In the genomic region with DNA sequence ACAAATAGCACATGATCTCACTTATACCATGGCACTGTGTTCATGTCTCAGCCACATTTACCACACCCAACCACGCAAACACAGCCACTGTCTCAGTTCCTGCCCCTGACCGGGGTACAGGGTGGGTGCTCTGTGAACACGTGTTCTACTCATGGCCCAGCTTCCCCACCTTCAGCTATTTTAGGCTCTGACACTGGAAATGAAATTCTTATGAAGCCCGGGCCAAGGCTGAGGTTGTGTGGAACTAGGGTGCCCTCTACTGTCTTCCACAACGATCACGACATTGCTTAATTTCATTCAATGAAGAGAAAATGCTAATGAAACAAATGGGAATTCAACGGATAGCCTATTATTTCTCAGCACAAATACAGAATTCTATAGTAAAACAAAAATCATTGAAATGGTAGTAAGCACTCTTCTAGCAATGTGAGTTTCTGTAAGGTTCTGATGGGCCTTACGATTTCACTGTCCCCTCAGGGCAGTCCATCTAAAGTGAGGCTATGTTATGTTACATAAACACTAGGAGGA, we compare ENCODE assay signal across 8 cellular contexts. TPM values are rescaled to one million over a fixed set of nuclear protein-coding genes. Genes with fewer than 3 reads are reported as not detected.
DNase-seq lines count a peak whose midpoint lies in the region; ATAC-seq and TF ChIP-seq lines count a peak whose summit lies in the region.

No MANE protein-coding gene starts in this region.

- intact Hi-C loops in PC-3 (cut with micrococcal nuclease): loop anchor here (1.0 kb wide), 1 partner anchor 917 kb away; no protein-coding TSS in a partner anchor

- H2AFZ ChIP-seq in PC-3 (ENCODE audit: low read length): no peak overlapping the region

- H3K27me3 ChIP-seq in PC-3 (ENCODE audit: low read length): peaks cover 24% of the 10 kb centered on the region
- H3K27me3 ChIP-seq in foreskin keratinocyte: peaks cover 45% of the 10 kb centered on the region

- no peak overlapping the region for H3K4me2 ChIP-seq in PC-3 (ENCODE audit: low read length)

- no peaks in the 10 kb centered on the region for H3K9me3 ChIP-seq in PC-3 (ENCODE audit: low read length)

- BruUV-seq in PC-3 (replicated peaks; lab: Mats Ljungman, UMichigan): no TSS peak

- H3K27ac ChIP-seq in C4-2B (no peak overlapping the region), PC-3 (ENCODE audit: low read length) (no peak overlapping the region), foreskin keratinocyte (no peak overlapping the region)

- H3F3A ChIP-seq in PC-3 (ENCODE audit: low read length, unreplicated experiment): no peaks in the 10 kb centered on the region

- no peak overlapping the region for H3K9ac ChIP-seq in PC-3 (ENCODE audit: low read length)

- peak; percentile 41 for DNase-seq in Jurkat, Clone E6-1 (ENCODE audit: low read depth, low spot score)
- DNase-seq in PC-3: peak; percentile 60
- peak in 1 of 2 donors; percentile 15 for DNase-seq in foreskin keratinocyte
- peak; percentile 57 for DNase-seq in putamen (ENCODE audit: low spot score)

- peak; percentile 87 for TF ChIP-seq CTCF in C4-2B (conservative IDR thresholded peaks at IDR 0.05)
- peak; percentile 84 for TF ChIP-seq CTCF in PC-3 (conservative IDR thresholded peaks at IDR 0.05; ENCODE audit: low read depth, low read length)
- peak; percentile 67 for TF ChIP-seq CTCF in foreskin keratinocyte (conservative IDR thresholded peaks at IDR 0.05)

- H3K79me2 ChIP-seq in PC-3 (ENCODE audit: low read length): no peaks in the 10 kb centered on the region

- H4K20me1 ChIP-seq in PC-3 (ENCODE audit: low read length): no peaks in the 10 kb centered on the region

- H3K9me2 ChIP-seq in PC-3 (replicated peaks; ENCODE audit: low read length): no peaks in the 10 kb centered on the region

- H3K4me1 ChIP-seq in PC-3 (ENCODE audit: insufficient read depth, low read length) (no peaks in the 10 kb centered on the region), foreskin keratinocyte (no peaks in the 10 kb centered on the region)

- H3K36me3 ChIP-seq in PC-3 (ENCODE audit: low read depth, low read length): no peaks in the 10 kb centered on the region

- POLR2A ChIA-PET in PC-3 (lab: Charles Lee; ENCODE audit: unreplicated experiment): no interaction called here

- H3K4me3 ChIP-seq in Jurkat, Clone E6-1 (ENCODE audit: low read length): no peak overlapping the region
- no peak overlapping the region for H3K4me3 ChIP-seq in PC-3 (ENCODE audit: low read length)

- CTCF ChIA-PET in PC-3 (lab: Charles Lee): no interaction called here

- ATAC-seq in PC-3 (peak; percentile 74), foreskin keratinocyte (peak; percentile 32), GM19395 (IDR thresholded peaks at IDR 0.05; ENCODE audit: unreplicated experiment) (no peak), GM19455 (IDR thresholded peaks at IDR 0.05; ENCODE audit: unreplicated experiment) (no peak), HG02840 (IDR thresholded peaks at IDR 0.05; ENCODE audit: low FRiP score, unreplicated experiment) (no peak)

RNA-seq across cellular contexts. Expression of gene GABRA5, which starts 2.1 kb away (rescaled TPM):
- polyA plus RNA-seq in Jurkat, Clone E6-1 (2012; ENCODE audit: insufficient read depth, insufficient read length): not detected
- total RNA-seq in PC-3 (2014; rRNA removed): not detected in 2 replicates
- total RNA-seq in foreskin keratinocyte: not detected in 2 replicates
- polyA plus RNA-seq in foreskin keratinocyte: not detected in 2 replicates

Comparison
In these comparisons a context has a peak if more than half of its experiments do, and no peak if none do; other contexts are left out.
1. ATAC-seq: peak in PC-3 (single experiment) and foreskin keratinocyte (single experiment); none in GM19395 (single experiment), GM19455 (single experiment) and HG02840 (single experiment).
2. Peak in every context shown above with its lines, with median percentiles within 50 percentile points of each other: CTCF ChIP-seq.